In the genomic region with DNA sequence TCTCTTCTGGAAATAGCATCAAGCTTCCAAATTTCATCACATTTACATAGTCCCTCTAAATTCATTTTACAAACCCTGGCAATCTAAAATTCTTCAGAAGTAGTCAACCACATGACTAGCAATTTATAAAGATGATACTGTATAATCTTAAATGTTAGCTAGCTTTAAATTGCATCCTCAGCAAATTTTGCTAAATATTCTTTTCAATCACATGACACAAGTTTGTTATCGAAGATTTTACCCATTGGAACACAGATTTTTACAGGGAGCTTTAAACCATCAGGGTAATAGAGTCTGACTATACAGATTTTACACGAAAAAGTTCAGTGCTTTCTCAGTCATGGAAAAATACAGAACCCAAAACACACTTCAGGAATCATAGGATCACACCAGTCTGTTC, we compare ENCODE assay signal across 30 cellular contexts.
"Had no signal": no experiment of that assay in that cellular context is flagged by ENCODE, and none has a peak within 500 bp of the region (broad histone marks: within the 10 kb centered on the region; RNA-seq: fewer than 3 reads in every experiment).

No MANE protein-coding gene starts in this region.

- H3K4me1 Mint-ChIP-seq: immature natural killer cell; mesothelial cell of epicardium; naive B cell; natural killer cell; nephron progenitor cell; stimulated activated effector memory CD8-positive, alpha-beta T cell treated with anti-CD3 and anti-CD28 coated beads, Interleukin-12 subunit alpha, Interleukin-12 subunit beta, amount 100 ng/mL, for 72 hours had no signal

- DNase-seq: hippocampal formation; immature natural killer cell; kidney; left colon; left lung; lower lobe of right lung; mammary epithelial cell; mesenchymal stem cell; naive B cell; natural killer cell; nephron progenitor cell; nucleus accumbens; pancreas; posterior cingulate gyrus; retina; right cardiac atrium; sigmoid colon; small intestine; spleen; stimulated activated CD4-positive, alpha-beta T cell treated with anti-CD3 and anti-CD28 coated beads, Interleukin-4, amount 100 ng/mL, for 24 hours; stimulated activated naive CD4-positive, alpha-beta T cell; tibial artery; trophoblast cell; upper lobe of right lung had no signal

- H3K4me3 ChIP-seq: left lung, lower lobe of right lung, pancreas, prostate gland, sigmoid colon, spleen, suprapubic skin, thoracic aorta, tibial artery, upper lobe of right lung had no signal

- H3K27ac ChIP-seq: left lung, lower lobe of right lung, pancreas, prostate gland, sigmoid colon, spleen, suprapubic skin, thoracic aorta, tibial artery, upper lobe of right lung had no signal

- H3K9me3 ChIP-seq: lower lobe of right lung, pancreas, prostate gland, sigmoid colon, suprapubic skin, thoracic aorta, tibial artery, upper lobe of right lung had no signal

- H3K27ac Mint-ChIP-seq: immature natural killer cell; mesothelial cell of epicardium; naive B cell; natural killer cell; nephron progenitor cell; stimulated activated effector memory CD8-positive, alpha-beta T cell treated with anti-CD3 and anti-CD28 coated beads, Interleukin-12 subunit alpha, Interleukin-12 subunit beta, amount 100 ng/mL, for 72 hours; stimulated activated naive CD8-positive, alpha-beta T cell treated with anti-CD3 and anti-CD28 coated beads, Interleukin-15, Interleukin-2, amounts not matched to agents 100 ng/mL and 50 ng/mL, for 24 hours had no signal

- H3K4me3 Mint-ChIP-seq: immature natural killer cell; mesothelial cell of epicardium; naive B cell; natural killer cell; nephron progenitor cell; stimulated activated effector memory CD8-positive, alpha-beta T cell treated with anti-CD3 and anti-CD28 coated beads, Interleukin-12 subunit alpha, Interleukin-12 subunit beta, amount 100 ng/mL, for 72 hours; stimulated activated naive CD8-positive, alpha-beta T cell treated with anti-CD3 and anti-CD28 coated beads, Interleukin-15, Interleukin-2, amounts not matched to agents 100 ng/mL and 50 ng/mL, for 24 hours had no signal

- H3K9me3 Mint-ChIP-seq: mesothelial cell of epicardium; nephron progenitor cell; stimulated activated naive CD8-positive, alpha-beta T cell treated with anti-CD3 and anti-CD28 coated beads, Interleukin-15, Interleukin-2, amounts not matched to agents 100 ng/mL and 50 ng/mL, for 24 hours had no signal

- H3K36me3 Mint-ChIP-seq: immature natural killer cell; mesothelial cell of epicardium; naive B cell; stimulated activated effector memory CD8-positive, alpha-beta T cell treated with anti-CD3 and anti-CD28 coated beads, Interleukin-12 subunit alpha, Interleukin-12 subunit beta, amount 100 ng/mL, for 72 hours had no signal

- H3K27me3 Mint-ChIP-seq: naive B cell; stimulated activated naive CD8-positive, alpha-beta T cell treated with anti-CD3 and anti-CD28 coated beads, Interleukin-15, Interleukin-2, amounts not matched to agents 100 ng/mL and 50 ng/mL, for 24 hours had no signal

- H3K4me1 ChIP-seq: left lung, lower lobe of right lung, pancreas, prostate gland, sigmoid colon, spleen, suprapubic skin, tibial artery, upper lobe of right lung had no signal

- ATAC-seq: left colon; left lung; lower lobe of right lung; natural killer cell; pancreas; right cardiac atrium; stimulated activated effector memory CD8-positive, alpha-beta T cell treated with anti-CD3 and anti-CD28 coated beads, Interleukin-12 subunit alpha, Interleukin-12 subunit beta, amount 100 ng/mL, for 72 hours; upper lobe of right lung had no signal

- H3K36me3 ChIP-seq: left lung, lower lobe of right lung, pancreas, prostate gland, sigmoid colon, spleen, suprapubic skin, thoracic aorta, tibial artery, upper lobe of right lung had no signal

- H3K27me3 ChIP-seq: left lung, pancreas, sigmoid colon, spleen, suprapubic skin, tibial artery, upper lobe of right lung had no signal
